In genomic region chr10:90089724-90090123, GRCh38 we compare ENCODE assay signal across 19 cellular contexts.
DNase-seq lines count a peak whose midpoint lies in the region; ATAC-seq and TF ChIP-seq lines count a peak whose summit lies in the region.
"Had no signal": no experiment of that assay in that cellular context is flagged by ENCODE, and none has a peak within 500 bp of the region (broad histone marks: within the 10 kb centered on the region; RNA-seq: fewer than 3 reads in every experiment).

No MANE protein-coding gene starts in this region.

- no peak overlapping the region for H4K5ac ChIP-seq in mesendoderm (ENCODE audit: low read length)

- H2AK5ac ChIP-seq in mesendoderm (ENCODE audit: low read length), result no peak overlapping the region

- TF ChIP-seq EP300 in SK-N-SH (IDR thresholded peaks at IDR 0.05; ENCODE audit: borderline replicate concordance in 1 of 2, low read depth in 1 of 2, low read length in 1 of 2) (no peak), gastroesophageal sphincter (IDR thresholded peaks at IDR 0.05) (no peak)

- intact Hi-C loops in lower lobe of right lung (cut with DNase I), result no loop called here

- H3K18ac ChIP-seq in mesendoderm (ENCODE audit: low read length), result no peak overlapping the region

- H3K4me1 ChIP-seq in SK-N-SH (ENCODE audit: control insufficient read depth in 1 of 2, insufficient read depth in 2 of 2, low read depth in 1 of 2, low read length in 1 of 2) (no peaks in the 10 kb centered on the region), mesendoderm (ENCODE audit: control insufficient read depth, low read depth, low read length) (peaks cover 2% of the 10 kb centered on the region), lower lobe of right lung (no peaks in the 10 kb centered on the region), gastroesophageal sphincter (no peaks in the 10 kb centered on the region)

- H3K4me2 ChIP-seq in SK-N-SH, result no peak overlapping the region
- no peak overlapping the region for H3K4me2 ChIP-seq in mesendoderm (ENCODE audit: low read length)
- H3K4me2 ChIP-seq: GM23338 had no signal

- no peaks in the 10 kb centered on the region for H3F3A ChIP-seq in SK-N-SH (replicated peaks; ENCODE audit: insufficient read depth)

- DNase-seq in SK-N-SH (no peak), EH (ENCODE audit: low read depth) (peak; percentile 1), NCI-H446 treated with DMSO at 0.1 percent for 48 hours (lab: John Stamatoyannopoulos, UW) (peak; percentile 42), mesendoderm (no peak), GM03348 (ENCODE audit: low spot score) (no peak), lower lobe of right lung (no peak)
- DNase-seq: 8988T; C1 segment of cervical spinal cord; Calu3; CD4-positive, alpha-beta memory T cell; COR-L47; DMS53; DMS79 treated with DMSO at 0.1 percent for 48 hours; H9; HFFc6 had no signal

- no peaks in the 10 kb centered on the region for H4K20me1 ChIP-seq in SK-N-SH (ENCODE audit: insufficient read depth)

- H3K79me2 ChIP-seq in SK-N-SH (ENCODE audit: insufficient read depth) (no peaks in the 10 kb centered on the region), mesendoderm (ENCODE audit: control insufficient read depth, insufficient read depth, low read length) (no peaks in the 10 kb centered on the region)

- TF ChIP-seq CTCF in SK-N-SH (IDR thresholded peaks at IDR 0.05) (no peak), lower lobe of right lung (IDR thresholded peaks at IDR 0.05) (no peak), gastroesophageal sphincter (IDR thresholded peaks at IDR 0.05) (no peak)

- H3K27me3 ChIP-seq in SK-N-SH (ENCODE audit: insufficient read depth) (no peaks in the 10 kb centered on the region; the same call in 1 of the 2 replicates), mesendoderm (ENCODE audit: insufficient read depth, low read length, poor library complexity) (no peaks in the 10 kb centered on the region), lower lobe of right lung (ENCODE audit: low read depth) (no peaks in the 10 kb centered on the region), gastroesophageal sphincter (no peaks in the 10 kb centered on the region)

- H2AFZ ChIP-seq in SK-N-SH (ENCODE audit: low read depth), result no peak overlapping the region
- H2AFZ ChIP-seq: GM23338 had no signal

- H2BK5ac ChIP-seq in mesendoderm (ENCODE audit: low read length), result no peak overlapping the region

- no peaks in the 10 kb centered on the region for H3K9me3 ChIP-seq in SK-N-SH
- H3K9me3 ChIP-seq in lower lobe of right lung, result no peaks in the 10 kb centered on the region
- H3K9me3 ChIP-seq in gastroesophageal sphincter, result no peaks in the 10 kb centered on the region

- 4% methylated on average over 2 of the region's 2 CpGs for WGBS in SK-N-SH (ENCODE audit: low lambda C conversion rate)
- no CpG with 5 or more reads among the region's 2 CpGs for WGBS in mesendoderm (ENCODE audit: extremely low coverage, insufficient coverage, low lambda C conversion rate)
- 21 to 22% methylated on average over 2 of the region's 2 CpGs for WGBS in gastroesophageal sphincter (ENCODE audit: low coverage in 1 of 2), 2 donors

- H3K9ac ChIP-seq in SK-N-SH, result no peak overlapping the region
- H3K9ac ChIP-seq in mesendoderm (ENCODE audit: low read length), result no peak overlapping the region

- no peak for TF ChIP-seq POLR2A in gastroesophageal sphincter (IDR thresholded peaks at IDR 0.05)

- H4K8ac ChIP-seq in mesendoderm (ENCODE audit: low read depth, low read length), result no peak overlapping the region

- ATAC-seq in SK-N-SH treated with all-trans-retinoic acid at 6 μM for 48 hours, result no peak
- ATAC-seq in lower lobe of right lung, result no peak
- ATAC-seq in gastroesophageal sphincter, result no peak
- ATAC-seq: GM12878, GM23338 had no signal

- no peak overlapping the region for H2BK15ac ChIP-seq in mesendoderm (replicated peaks; ENCODE audit: low read depth)

- H2BK120ac ChIP-seq in mesendoderm (ENCODE audit: low read depth, low read length), result no peak overlapping the region

- H3K56ac ChIP-seq in mesendoderm (ENCODE audit: low read length), result peak overlapping the region; percentile 25

- POLR2A ChIA-PET in SK-N-SH (lab: Yijun Ruan, JAX), result no interaction called here

- H3K4ac ChIP-seq in mesendoderm (ENCODE audit: low read depth, low read length), result peak overlapping the region; percentile 36

- no peak for TF ChIP-seq RAD21 in SK-N-SH (IDR thresholded peaks at IDR 0.05; ENCODE audit: low read length)

- H3K23ac ChIP-seq in mesendoderm (ENCODE audit: low read length), result no peak overlapping the region

- CTCF ChIA-PET in SK-N-SH (lab: Yijun Ruan, JAX), result no interaction called here

- H3K4me3 ChIP-seq in SK-N-SH (ENCODE audit: low read depth in 2 of 2, low read length in 1 of 2) (no peak overlapping the region), mesendoderm (ENCODE audit: low read length) (no peak overlapping the region), lower lobe of right lung (no peak overlapping the region), gastroesophageal sphincter (no peak overlapping the region)
- H3K4me3 ChIP-seq: GM12878, GM23338 had no signal

- H3K9me2 ChIP-seq in SK-N-SH, result no peaks in the 10 kb centered on the region

- H3K79me1 ChIP-seq in mesendoderm (ENCODE audit: low read length), result no peaks in the 10 kb centered on the region

- H3K36me3 ChIP-seq in SK-N-SH (replicated peaks in 1 of 2; ENCODE audit: control insufficient read depth in 1 of 2, insufficient read depth in 2 of 2, low read length in 1 of 2) (no peaks in the 10 kb centered on the region), mesendoderm (ENCODE audit: control insufficient read depth, insufficient read depth, low read length) (no peaks in the 10 kb centered on the region), lower lobe of right lung (no peaks in the 10 kb centered on the region), gastroesophageal sphincter (no peaks in the 10 kb centered on the region)

- H3K27ac ChIP-seq in SK-N-SH (ENCODE audit: low read depth in 2 of 2, low read length in 1 of 2), result no peak overlapping the region
- no peak overlapping the region for H3K27ac ChIP-seq in mesendoderm (ENCODE audit: low read depth, low read length)
- no peak overlapping the region for H3K27ac ChIP-seq in lower lobe of right lung
- no peak overlapping the region for H3K27ac ChIP-seq in gastroesophageal sphincter

TF ChIP-seq in SK-N-SH treated with all-trans-retinoic acid at 6 μM for 48 hours, 23 proteins besides CTCF, POLR2A, EP300 and RAD21:
- TF ChIP-seq GLIS3 (CRISPR knock-in tag; IDR thresholded peaks at IDR 0.05), result no peak
- TF ChIP-seq ARNTL (CRISPR knock-in tag; IDR thresholded peaks at IDR 0.05; ENCODE audit: borderline replicate concordance, low read depth), result no peak
- TF ChIP-seq CREB5 (CRISPR knock-in tag; IDR thresholded peaks at IDR 0.05; ENCODE audit: low read depth), result no peak
- peak; percentile 51; the same call in 1 of the 2 replicates for TF ChIP-seq ISL1 (CRISPR knock-in tag; IDR thresholded peaks at IDR 0.05)
TF ChIP-seq in SK-N-SH treated with all-trans-retinoic acid at 6 μM for 48 hours: peak in this region for 1.

TF ChIP-seq in SK-N-SH, 30 proteins besides CTCF, POLR2A, EP300 and RAD21:
- no peak for TF ChIP-seq FOXM1 (IDR thresholded peaks at IDR 0.05; ENCODE audit: low read depth)
- no peak for TF ChIP-seq FOXJ3 (CRISPR knock-in tag; IDR thresholded peaks at IDR 0.05)
TF ChIP-seq in SK-N-SH: peak in this region for 0.

Comparison
In these comparisons a context has a peak if more than half of its experiments do, and no peak if none do; other contexts are left out.
1. DNase-seq: peak in EH (single experiment) and NCI-H446 treated with DMSO at 0.1 percent for 48 hours (single experiment); none in SK-N-SH (single experiment), mesendoderm (single experiment), GM03348 (single experiment) and lower lobe of right lung (single experiment).